21 cellular contexts compared by ENCODE assay signal in genomic region chr10:77682408-77683087, GRCh38. TPM values are rescaled to one million over a fixed set of nuclear protein-coding genes. Genes with fewer than 3 reads are reported as not detected.
DNase-seq lines count a peak whose midpoint lies in the region; ATAC-seq, FAIRE-seq and TF ChIP-seq lines count a peak whose summit lies in the region.
"Had no signal": no experiment of that assay in that cellular context is flagged by ENCODE, and none has a peak within 500 bp of the region (broad histone marks: within the 10 kb centered on the region; RNA-seq: fewer than 3 reads in every experiment).

No MANE protein-coding gene starts in this region.

- H3K27me3 ChIP-seq in K562 (ENCODE audit: control insufficient read depth in 2 of 2, insufficient read depth in 2 of 2, low read length in 2 of 2) (peaks cover 17% of the 10 kb centered on the region in 2 experiments), left lung (peaks cover 0 to 9% of the 10 kb centered on the region in 2 donors), mesenchymal stem cell (ENCODE audit: control insufficient read depth in 1 of 2, insufficient read depth in 1 of 2, low read length in 2 of 2) (peaks cover 0 to 48% of the 10 kb centered on the region in 2 experiments)

- H3K4me2 ChIP-seq in K562 (ENCODE audit: insufficient read depth, low read length), result no peak overlapping the region
- H3K4me2 ChIP-seq in mesenchymal stem cell (ENCODE audit: low read length, poor library complexity, severe bottlenecking), result no peak overlapping the region

- TF ChIP-seq RAD21 in K562 (CRISPR knock-in tag; conservative IDR thresholded peaks at IDR 0.05 in 1 of 2, IDR thresholded peaks at IDR 0.05 in 1 of 2), result no peak

- H3K4me1 ChIP-seq in HEK293 (ENCODE audit: control insufficient read depth, insufficient read depth, low read length) (no peaks in the 10 kb centered on the region), K562 (replicated peaks in 1 of 2; ENCODE audit: control insufficient read depth in 2 of 2, insufficient read depth in 2 of 2, low read length in 2 of 2) (no peaks in the 10 kb centered on the region), left lung (no peaks in the 10 kb centered on the region), mesenchymal stem cell (ENCODE audit: control insufficient read depth, insufficient read depth, low read depth, low read length) (peaks cover 3% of the 10 kb centered on the region)

- no peak overlapping the region for H2BK15ac ChIP-seq in mesenchymal stem cell (ENCODE audit: low read depth, poor library complexity, severe bottlenecking)

- no peak for TF ChIP-seq POLR2A in K562 (conservative IDR thresholded peaks at IDR 0.05)

- no peak overlapping the region for H2AK5ac ChIP-seq in mesenchymal stem cell (ENCODE audit: low read length, severe bottlenecking)

- H3K4me3 ChIP-seq in HEK293 (ENCODE audit: low read depth, low read length), result no peak overlapping the region
- no peak overlapping the region for H3K4me3 ChIP-seq in K562
- no peak overlapping the region for H3K4me3 ChIP-seq in left lung
- no peak overlapping the region for H3K4me3 ChIP-seq in mesenchymal stem cell (ENCODE audit: insufficient read depth in 1 of 2, low read depth in 1 of 2, low read length in 2 of 2)
- H3K4me3 ChIP-seq: SK-N-MC had no signal

- intact Hi-C loops in Calu3 (cut with micrococcal nuclease; ENCODE audit: unreplicated experiment), result no loop called here
- intact Hi-C loops in K562 (cut with micrococcal nuclease), result no loop called here
- intact Hi-C loops in left lung (cut with DNase I), result no loop called here

- in situ Hi-C loops in K562 (cut with MboI), result no loop called here

- H2BK12ac ChIP-seq in mesenchymal stem cell (ENCODE audit: low read length in 2 of 2), result no peak overlapping the region

- H3K9ac ChIP-seq in K562 (ENCODE audit: insufficient read depth in 1 of 2, low read depth in 2 of 2, low read length in 2 of 2) (no peak overlapping the region), mesenchymal stem cell (ENCODE audit: low read length) (no peak overlapping the region)

- CTCF ChIA-PET in Calu3 (lab: Charles Lee), result interaction anchor here (1.0 to 1.1 kb wide), 2 partner anchors 12 to 74 kb away, joined by 3 to 4 read pairs; no protein-coding TSS in a partner anchor
- CTCF ChIA-PET in HEK293 (lab: Yijun Ruan, JAX), result interaction anchor here (0.5 to 1.4 kb wide), 3 partner anchors 29 to 164 kb away, joined by 3 read pairs; no protein-coding TSS in a partner anchor
- CTCF ChIA-PET in K562 (lab: Yijun Ruan, JAX; ENCODE audit: low intra/inter-chr PET ratio), result no interaction called here

- TF ChIP-seq EP300 in K562 (IDR thresholded peaks at IDR 0.05; ENCODE audit: low read length), result no peak

- H2AFZ ChIP-seq in K562 (ENCODE audit: low read depth, low read length) (no peak overlapping the region), mesenchymal stem cell (ENCODE audit: low read depth, low read length) (no peak overlapping the region)

- no peak overlapping the region for H3K4ac ChIP-seq in mesenchymal stem cell (ENCODE audit: low read depth in 1 of 2, low read length in 2 of 2)

- H3K79me2 ChIP-seq in K562 (ENCODE audit: control insufficient read depth, insufficient read depth, low read length), result no peaks in the 10 kb centered on the region

- no peak overlapping the region for H3K23ac ChIP-seq in mesenchymal stem cell (ENCODE audit: low read length in 2 of 2)

- H4K8ac ChIP-seq in mesenchymal stem cell (ENCODE audit: low read length), result no peak overlapping the region

- H4K91ac ChIP-seq in mesenchymal stem cell (ENCODE audit: low read length), result no peak overlapping the region

- BruUV-seq in Calu3 (replicated peaks; lab: Mats Ljungman, UMichigan), result no TSS peak
- no TSS peak for BruUV-seq in K562 (replicated peaks; lab: Mats Ljungman, UMichigan)

- no peaks in the 10 kb centered on the region for H3K79me1 ChIP-seq in mesenchymal stem cell (replicated peaks; ENCODE audit: low read length, poor library complexity, severe bottlenecking)

- no peaks in the 10 kb centered on the region for H3K9me1 ChIP-seq in K562 (ENCODE audit: control insufficient read depth, insufficient read depth, low read length)

- peak overlapping the region; percentile 33 for H3K4me3 Mint-ChIP-seq in Calu3 (ENCODE audit: low read depth, unreplicated experiment)
- H3K4me3 Mint-ChIP-seq: CD4-positive, alpha-beta memory T cell had no signal

- H3K9me3 Mint-ChIP-seq in Calu3 (ENCODE audit: low read depth, unreplicated experiment), result no peaks in the 10 kb centered on the region

- POLR2A ChIA-PET in HEK293 (lab: Yijun Ruan, JAX), result no interaction called here
- POLR2A ChIA-PET in K562 (lab: Yijun Ruan, JAX), result interaction anchor here (0.6 to 1.2 kb wide), 2 partner anchors 14 to 35 kb away, joined by 3 read pairs; no protein-coding TSS in a partner anchor

- no peaks in the 10 kb centered on the region for H3K36me3 ChIP-seq in HEK293 (ENCODE audit: control insufficient read depth in 2 of 2, insufficient read depth in 1 of 2, low read length in 2 of 2)
- H3K36me3 ChIP-seq in K562 (ENCODE audit: control insufficient read depth, insufficient read depth, low read length), result no peaks in the 10 kb centered on the region
- H3K36me3 ChIP-seq in left lung, result no peaks in the 10 kb centered on the region
- no peaks in the 10 kb centered on the region for H3K36me3 ChIP-seq in mesenchymal stem cell (ENCODE audit: control insufficient read depth in 1 of 2, insufficient read depth in 2 of 2, low read depth in 1 of 2, low read length in 2 of 2)

- H3K36me3 Mint-ChIP-seq in Calu3 (ENCODE audit: insufficient read depth, unreplicated experiment), result peaks cover 4% of the 10 kb centered on the region
- H3K36me3 Mint-ChIP-seq: CD4-positive, alpha-beta memory T cell had no signal

- FAIRE-seq in K562 (lab: Jason Lieb, UNC), result no peak
- FAIRE-seq: A204.1 had no signal

- TF ChIP-seq CTCF in Calu3 (IDR thresholded peaks at IDR 0.05; ENCODE audit: unreplicated experiment) (no peak), HEK293 (tag by site-specific recombination; IDR thresholded peaks at IDR 0.05) (no peak), K562 (IDR thresholded peaks at IDR 0.05 in 2 of 3, conservative IDR thresholded peaks at IDR 0.05 in 1 of 3; ENCODE audit: insufficient read depth in 2 of 3, low read depth in 1 of 3, low read length in 3 of 3) (no peak), left lung (IDR thresholded peaks at IDR 0.05) (no peak)

- no peak overlapping the region for H3K14ac ChIP-seq in mesenchymal stem cell (ENCODE audit: low read length in 2 of 2)

- H3K4me1 Mint-ChIP-seq in Calu3 (ENCODE audit: low read depth, unreplicated experiment), result peaks cover 25% of the 10 kb centered on the region
- H3K4me1 Mint-ChIP-seq: CD4-positive, alpha-beta memory T cell had no signal

- H3K9me3 ChIP-seq in HEK293 (ENCODE audit: control insufficient read depth, insufficient read depth, low read depth, low read length), result no peaks in the 10 kb centered on the region
- no peaks in the 10 kb centered on the region for H3K9me3 ChIP-seq in K562 (replicated peaks; ENCODE audit: control insufficient read depth, insufficient read depth, low read depth, low read length)
- H3K9me3 ChIP-seq in left lung, result no peaks in the 10 kb centered on the region
- no peaks in the 10 kb centered on the region for H3K9me3 ChIP-seq in mesenchymal stem cell (ENCODE audit: control insufficient read depth, low read length)

- no peak overlapping the region for H2BK5ac ChIP-seq in mesenchymal stem cell (ENCODE audit: low read depth, low read length, poor library complexity, severe bottlenecking)

- H3K27ac ChIP-seq in HEK293 (ENCODE audit: extremely low read depth, low read depth, low read length) (no peak overlapping the region), K562 (ENCODE audit: extremely low read depth, low read depth, low read length) (no peak overlapping the region), left lung (no peak overlapping the region), mesenchymal stem cell (ENCODE audit: low read length, poor library complexity, severe bottlenecking) (no peak overlapping the region)
- H3K27ac ChIP-seq: SK-N-MC had no signal

- no peak overlapping the region for H2BK120ac ChIP-seq in mesenchymal stem cell (ENCODE audit: low read depth, low read length)

- 3% methylated on average over 5 of the region's 5 CpGs for WGBS in K562 (ENCODE audit: insufficient coverage, low coverage, missing lambda C conversion rate)
- 97% methylated on average over 5 of the region's 5 CpGs for WGBS in mesenchymal stem cell

- H3K27me3 Mint-ChIP-seq in Calu3 (ENCODE audit: unreplicated experiment), result no peaks in the 10 kb centered on the region

- peak overlapping the region; percentile 62 for H3K27ac Mint-ChIP-seq in Calu3 (ENCODE audit: unreplicated experiment)

- ATAC-seq in K562, result no peak
- peak; percentile 38 for ATAC-seq in left lung
- ATAC-seq in HG03342 (IDR thresholded peaks at IDR 0.05; ENCODE audit: unreplicated experiment), result no peak

- DNase-seq in Calu3 (no peak), K562 (ENCODE audit: extremely low read depth in 1 of 4, low spot score in 3 of 4) (no peak), left lung (no peak), NCI-H2107 (lab: John Stamatoyannopoulos, UW) (no peak), mesenchymal stem cell (no peak), T1000 (lab: John Stamatoyannopoulos, UW) (no peak)
- DNase-seq: CD4-positive, alpha-beta memory T cell; DMS53; EL; H7; NCI-H1092 treated with DMSO at 0.1 percent for 48 hours; NCI-H146; NCI-H2081; NCI-H510A; NCI-H748 treated with DMSO at 0.1 percent for 48 hours; OCI-M1; SHP77 had no signal

- H3K18ac ChIP-seq in mesenchymal stem cell (ENCODE audit: low read depth in 1 of 2, low read length in 2 of 2), result no peak overlapping the region

- no peaks in the 10 kb centered on the region for H4K20me1 ChIP-seq in K562 (replicated peaks; ENCODE audit: control insufficient read depth, insufficient read depth, low read length)

RNA-seq across cellular contexts. Expression of gene KCNMA1, which starts 44.9 kb away (rescaled TPM):
- total RNA-seq in Calu3 (2022) (0.45 and 0.59 TPM in 2 replicates), K562 (2014; rRNA removed) (0.20 TPM in 1 of 2 replicates, not detected in the other), K562 (2014; rRNA removed; fragmentation: Illumina TruSeq; extraction: Trizol) (0.15 and 0.41 TPM in 2 replicates), K562 (2015; rRNA removed; fragmentation: Illumina TruSeq; extraction: Trizol) (0.08 and 0.18 TPM in 2 replicates), K562 (2021) (0.27 and 0.95 TPM in 2 replicates), left lung (10 to 100 TPM; 14.8 to 21.1 TPM)
- total RNA-seq in K562 (2011; cell fraction: chromatin; rRNA removed; ENCODE audit: low replicate concordance), result 0.69 and 1.8 TPM in 2 replicates
- 0.50 and 0.79 TPM in 2 replicates for total RNA-seq in K562 (2011; cell fraction: nucleolus; rRNA removed)
- total RNA-seq in K562 (2011; cell fraction: nucleoplasm; rRNA removed), result 0.46 and 0.81 TPM in 2 replicates
- polyA plus RNA-seq in K562 (2011; rRNA removed) (0.01 and 0.04 TPM in 2 replicates), K562 (2014; fragmentation: Illumina TruSeq; extraction: Trizol) (0.04 and 0.06 TPM in 2 replicates), K562 (2014; fragmentation: Nextera tagmentation; extraction: Ambion mirVana) (not detected), K562 (2014; rRNA removed) (not detected in 2 replicates)
- polyA plus RNA-seq in K562 (2011; cell fraction: cytosol; rRNA removed), result 0.01 TPM in 1 of 2 replicates, not detected in the other
- polyA plus RNA-seq in K562 (2011; cell fraction: nucleus; rRNA removed), result 0.11 and 0.13 TPM in 2 replicates
- polyA plus RNA-seq in K562 (2012), result 0.04 and 0.84 TPM in 2 replicates
- 0.12 and 0.14 TPM in 2 replicates for polyA minus RNA-seq in K562 (2011; rRNA and poly(A)+ RNA removed)
- polyA minus RNA-seq in K562 (2011; cell fraction: cytosol; rRNA and poly(A)+ RNA removed), result not detected in 2 replicates
- polyA minus RNA-seq in K562 (2011; cell fraction: nucleus; rRNA and poly(A)+ RNA removed), result 0.13 and 0.33 TPM in 2 replicates
- 21.9 TPM for polyA plus RNA-seq in mesenchymal stem cell (2013, experiment 1 of 2)
- polyA plus RNA-seq in mesenchymal stem cell (2013, experiment 2 of 2), result 21.7 TPM
- total RNA-seq: CD4-positive, alpha-beta memory T cell had no signal
